In the genomic region with DNA sequence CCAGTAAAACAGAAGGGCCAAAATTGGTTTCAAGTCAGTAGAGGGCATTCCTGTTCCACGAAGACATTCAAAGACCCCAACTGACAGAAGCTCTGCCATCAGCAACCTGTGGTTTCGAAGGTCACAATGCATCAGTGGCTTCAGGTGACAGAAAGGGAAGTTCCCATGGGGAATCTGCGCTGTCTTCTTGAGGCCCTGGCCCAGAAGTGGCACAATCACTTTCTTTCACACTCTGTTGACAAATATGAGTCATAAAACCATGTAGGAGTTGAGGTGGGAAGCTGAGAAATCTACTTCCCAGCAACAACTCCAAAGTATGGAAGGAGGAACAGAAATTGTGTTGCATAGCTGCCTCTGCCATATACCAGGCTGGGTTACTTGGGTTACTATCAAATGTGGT, we compare ENCODE assay signal across 22 cellular contexts.
DNase-seq lines count a peak whose midpoint lies in the region; ATAC-seq, FAIRE-seq and TF ChIP-seq lines count a peak whose summit lies in the region.
"Had no signal": no experiment of that assay in that cellular context is flagged by ENCODE, and none has a peak within 500 bp of the region (broad histone marks: within the 10 kb centered on the region; RNA-seq: fewer than 3 reads in every experiment).

No MANE protein-coding gene starts in this region.

- CTCF ChIA-PET in GM12878 (lab: Yijun Ruan, JAX): no interaction called here

- H3K36me3 ChIP-seq in GM12878 (ENCODE audit: control insufficient read depth in 2 of 2, insufficient read depth in 2 of 2, low read length in 1 of 2): no peaks in the 10 kb centered on the region
- H3K36me3 ChIP-seq: esophagus muscularis mucosa, heart right ventricle, pancreas had no signal

- in situ Hi-C loops in GM12878 (cut with MboI): no loop called here

- H3K4me2 ChIP-seq in GM12878 (ENCODE audit: control insufficient read depth, insufficient read depth): no peak overlapping the region

- H3K27ac ChIP-seq in GM12878 (ENCODE audit: control insufficient read depth, insufficient read depth): no peak overlapping the region
- H3K27ac ChIP-seq: esophagus muscularis mucosa, heart right ventricle, pancreas, SK-N-MC, skin epidermis had no signal

- H3K27me3 Mint-ChIP-seq in effector memory CD8-positive, alpha-beta T cell: no peaks in the 10 kb centered on the region

- RAD21 ChIA-PET in GM12878 (lab: Charles Lee; ENCODE audit: unreplicated experiment): no interaction called here

- peak; percentile 34; the same call in 1 of the 2 replicates for TF ChIP-seq RAD21 in GM12878 (IDR thresholded peaks at IDR 0.05; ENCODE audit: insufficient read depth, low read depth, low read length)

- no peaks in the 10 kb centered on the region for H4K20me1 ChIP-seq in GM12878 (ENCODE audit: control insufficient read depth, insufficient read depth)

- H3K9ac ChIP-seq in GM12878 (ENCODE audit: control insufficient read depth, insufficient read depth, low read length): no peak overlapping the region

- H3K4me3 ChIP-seq in GM12878: no peak overlapping the region
- H3K4me3 ChIP-seq: esophagus muscularis mucosa, heart right ventricle, mucosa of descending colon, pancreas, SK-N-MC, skin epidermis had no signal

- BruUV-seq in GM12878 (replicated peaks; lab: Mats Ljungman, UMichigan): no TSS peak

- no peaks in the 10 kb centered on the region for H3K36me3 Mint-ChIP-seq in effector memory CD8-positive, alpha-beta T cell (ENCODE audit: insufficient read depth)

- no peaks in the 10 kb centered on the region for H3K4me1 Mint-ChIP-seq in effector memory CD8-positive, alpha-beta T cell (ENCODE audit: low read depth in 2 of 2)

- no peak for TF ChIP-seq CTCF in GM12878 (IDR thresholded peaks at IDR 0.05 in 2 of 3, conservative IDR thresholded peaks at IDR 0.05 in 1 of 3; ENCODE audit: control insufficient read depth in 2 of 3, extremely low read depth in 1 of 3, insufficient read depth in 1 of 3, low read depth in 3 of 3, low read length in 3 of 3)

- H2AFZ ChIP-seq in GM12878 (ENCODE audit: control insufficient read depth, low read depth, low read length): no peak overlapping the region

- no peak overlapping the region for H3K4me3 Mint-ChIP-seq in effector memory CD8-positive, alpha-beta T cell

- SMC1A ChIA-PET in GM12878 (lab: Charles Lee; ENCODE audit: uncharacterized antibody, unreplicated experiment): no interaction called here

- peaks cover 12 to 32% of the 10 kb centered on the region in 2 donors for H3K9me3 Mint-ChIP-seq in effector memory CD8-positive, alpha-beta T cell

- H3K27ac Mint-ChIP-seq in effector memory CD8-positive, alpha-beta T cell: no peak overlapping the region

- no peaks in the 10 kb centered on the region for H3K9me3 ChIP-seq in GM12878 (replicated peaks; ENCODE audit: control insufficient read depth, insufficient read depth, low read length)
- H3K9me3 ChIP-seq: mucosa of descending colon, pancreas had no signal

- H3K79me2 ChIP-seq in GM12878 (ENCODE audit: control insufficient read depth, insufficient read depth, low read length): no peaks in the 10 kb centered on the region

- POLR2A ChIA-PET in GM12878 (lab: Charles Lee): no interaction called here

- ATAC-seq in GM18520 (IDR thresholded peaks at IDR 0.05; ENCODE audit: unreplicated experiment) (peak; percentile 47), GM21619 (IDR thresholded peaks at IDR 0.05; ENCODE audit: unreplicated experiment) (peak; percentile 45), HG03095 (IDR thresholded peaks at IDR 0.05; ENCODE audit: unreplicated experiment) (peak; percentile 50), GM12878 (peak; percentile 61), HG03520 (IDR thresholded peaks at IDR 0.05; ENCODE audit: unreplicated experiment) (no peak)
- no peak for ATAC-seq in effector memory CD8-positive, alpha-beta T cell (replicated peaks)
- ATAC-seq: heart right ventricle, mucosa of descending colon, pancreas, PC-3 had no signal

- FAIRE-seq in GM12878 (lab: Jason Lieb, UNC): no peak
- FAIRE-seq: H1, kidney, pancreas, TTC549 had no signal

- 0% methylated on average over 3 of the region's 3 CpGs for WGBS in GM12878 (ENCODE audit: insufficient coverage, insufficient replicate concordance, low lambda C conversion rate, missing lambda C conversion rate)

- no peak for TF ChIP-seq EP300 in GM12878 (IDR thresholded peaks at IDR 0.05; ENCODE audit: borderline replicate concordance in 1 of 2, control insufficient read depth in 1 of 2, low read depth in 2 of 2, low read length in 2 of 2)

- no peak for TF ChIP-seq POLR2A in GM12878 (IDR thresholded peaks at IDR 0.05; ENCODE audit: low read depth, low read length)

- DNase-seq in GM12878 (ENCODE audit: low read depth, low spot score) (peak; percentile 32), dedifferentiated amniotic fluid mesenchymal stem cell (ENCODE audit: extremely low spot score) (no peak), NCI-H2227 treated with DMSO at 0.1 percent for 48 hours (lab: John Stamatoyannopoulos, UW) (no peak)
- no peak for DNase-seq in effector memory CD8-positive, alpha-beta T cell
- DNase-seq: activated effector memory CD4-positive, alpha-beta T cell treated with anti-CD3 and anti-CD28 coated beads, Interleukin-2, amount 50 U/mL, for 16 hours; cortex of kidney; heart right ventricle; kidney; mucosa of descending colon; NCI-H1417 treated with DMSO at 0.1 percent for 48 hours; NCI-H524; pancreas; PC-3 had no signal

- peaks cover 20% of the 10 kb centered on the region for H3K4me1 ChIP-seq in GM12878 (ENCODE audit: control insufficient read depth, insufficient read depth, low read length)
- H3K4me1 ChIP-seq: esophagus muscularis mucosa, heart right ventricle, pancreas had no signal

- intact Hi-C loops in GM12878 (cut with micrococcal nuclease; ENCODE audit: unreplicated experiment): no loop called here

- H3K27me3 ChIP-seq in GM12878 (replicated peaks in 1 of 2; ENCODE audit: control insufficient read depth in 2 of 2, insufficient read depth in 2 of 2, low read length in 1 of 2): no peaks in the 10 kb centered on the region
- H3K27me3 ChIP-seq: esophagus muscularis mucosa, heart right ventricle, pancreas had no signal

TF ChIP-seq in GM12878, 131 proteins besides CTCF, POLR2A, EP300 and RAD21 (continues in another document):
- TF ChIP-seq, protein P1, sequence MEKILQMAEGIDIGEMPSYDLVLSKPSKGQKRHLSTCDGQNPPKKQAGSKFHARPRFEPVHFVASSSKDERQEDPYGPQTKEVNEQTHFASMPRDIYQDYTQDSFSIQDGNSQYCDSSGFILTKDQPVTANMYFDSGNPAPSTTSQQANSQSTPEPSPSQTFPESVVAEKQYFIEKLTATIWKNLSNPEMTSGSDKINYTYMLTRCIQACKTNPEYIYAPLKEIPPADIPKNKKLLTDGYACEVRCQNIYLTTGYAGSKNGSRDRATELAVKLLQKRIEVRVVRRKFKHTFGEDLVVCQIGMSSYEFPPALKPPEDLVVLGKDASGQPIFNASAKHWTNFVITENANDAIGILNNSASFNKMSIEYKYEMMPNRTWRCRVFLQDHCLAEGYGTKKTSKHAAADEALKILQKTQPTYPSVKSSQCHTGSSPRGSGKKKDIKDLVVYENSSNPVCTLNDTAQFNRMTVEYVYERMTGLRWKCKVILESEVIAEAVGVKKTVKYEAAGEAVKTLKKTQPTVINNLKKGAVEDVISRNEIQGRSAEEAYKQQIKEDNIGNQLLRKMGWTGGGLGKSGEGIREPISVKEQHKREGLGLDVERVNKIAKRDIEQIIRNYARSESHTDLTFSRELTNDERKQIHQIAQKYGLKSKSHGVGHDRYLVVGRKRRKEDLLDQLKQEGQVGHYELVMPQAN (conservative IDR thresholded peaks at IDR 0.05): no peak
- TF ChIP-seq MYB (IDR thresholded peaks at IDR 0.05; ENCODE audit: borderline replicate concordance, low read depth, low read length) (no peak), POLR2AphosphoS2 (IDR thresholded peaks at IDR 0.05; ENCODE audit: low read depth, low read length) (no peak), SREBF1 (IDR thresholded peaks at IDR 0.05; ENCODE audit: low read length) (no peak), HDGF (IDR thresholded peaks at IDR 0.05) (no peak), BRCA1 (IDR thresholded peaks at IDR 0.05; ENCODE audit: low read depth, low read length) (no peak), ZZZ3 (IDR thresholded peaks at IDR 0.05; ENCODE audit: control insufficient read depth, insufficient read length, low read depth) (no peak), SMAD1 (IDR thresholded peaks at IDR 0.05; ENCODE audit: low read depth, partially characterized antibody) (no peak), DPF2 (IDR thresholded peaks at IDR 0.05) (no peak), MEF2A (IDR thresholded peaks at IDR 0.05; ENCODE audit: insufficient read depth, low read depth, low read length) (no peak), JUND (IDR thresholded peaks at IDR 0.05; ENCODE audit: low read depth, low read length) (no peak), SUZ12 (IDR thresholded peaks at IDR 0.05; ENCODE audit: unreplicated experiment) (no peak), GATAD2B (conservative IDR thresholded peaks at IDR 0.05; ENCODE audit: low read depth) (no peak)
- TF ChIP-seq, protein P2, sequence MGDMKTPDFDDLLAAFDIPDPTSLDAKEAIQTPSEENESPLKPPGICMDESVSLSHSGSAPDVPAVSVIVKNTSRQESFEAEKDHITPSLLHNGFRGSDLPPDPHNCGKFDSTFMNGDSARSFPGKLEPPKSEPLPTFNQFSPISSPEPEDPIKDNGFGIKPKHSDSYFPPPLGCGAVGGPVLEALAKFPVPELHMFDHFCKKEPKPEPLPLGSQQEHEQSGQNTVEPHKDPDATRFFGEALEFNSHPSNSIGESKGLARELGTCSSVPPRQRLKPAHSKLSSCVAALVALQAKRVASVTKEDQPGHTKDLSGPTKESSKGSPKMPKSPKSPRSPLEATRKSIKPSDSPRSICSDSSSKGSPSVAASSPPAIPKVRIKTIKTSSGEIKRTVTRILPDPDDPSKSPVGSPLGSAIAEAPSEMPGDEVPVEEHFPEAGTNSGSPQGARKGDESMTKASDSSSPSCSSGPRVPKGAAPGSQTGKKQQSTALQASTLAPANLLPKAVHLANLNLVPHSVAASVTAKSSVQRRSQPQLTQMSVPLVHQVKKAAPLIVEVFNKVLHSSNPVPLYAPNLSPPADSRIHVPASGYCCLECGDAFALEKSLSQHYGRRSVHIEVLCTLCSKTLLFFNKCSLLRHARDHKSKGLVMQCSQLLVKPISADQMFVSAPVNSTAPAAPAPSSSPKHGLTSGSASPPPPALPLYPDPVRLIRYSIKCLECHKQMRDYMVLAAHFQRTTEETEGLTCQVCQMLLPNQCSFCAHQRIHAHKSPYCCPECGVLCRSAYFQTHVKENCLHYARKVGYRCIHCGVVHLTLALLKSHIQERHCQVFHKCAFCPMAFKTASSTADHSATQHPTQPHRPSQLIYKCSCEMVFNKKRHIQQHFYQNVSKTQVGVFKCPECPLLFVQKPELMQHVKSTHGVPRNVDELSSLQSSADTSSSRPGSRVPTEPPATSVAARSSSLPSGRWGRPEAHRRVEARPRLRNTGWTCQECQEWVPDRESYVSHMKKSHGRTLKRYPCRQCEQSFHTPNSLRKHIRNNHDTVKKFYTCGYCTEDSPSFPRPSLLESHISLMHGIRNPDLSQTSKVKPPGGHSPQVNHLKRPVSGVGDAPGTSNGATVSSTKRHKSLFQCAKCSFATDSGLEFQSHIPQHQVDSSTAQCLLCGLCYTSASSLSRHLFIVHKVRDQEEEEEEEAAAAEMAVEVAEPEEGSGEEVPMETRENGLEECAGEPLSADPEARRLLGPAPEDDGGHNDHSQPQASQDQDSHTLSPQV (IDR thresholded peaks at IDR 0.05): no peak

Comparison
In these comparisons a context has a peak if more than half of its experiments do, and no peak if none do; other contexts are left out.
1. ATAC-seq: peak in GM18520 (single experiment), GM21619 (single experiment), HG03095 (single experiment) and GM12878 (single experiment); none in HG03520 (single experiment) and effector memory CD8-positive, alpha-beta T cell (single experiment).